ENCODE assay signal across 8 cellular contexts in the genomic region with DNA sequence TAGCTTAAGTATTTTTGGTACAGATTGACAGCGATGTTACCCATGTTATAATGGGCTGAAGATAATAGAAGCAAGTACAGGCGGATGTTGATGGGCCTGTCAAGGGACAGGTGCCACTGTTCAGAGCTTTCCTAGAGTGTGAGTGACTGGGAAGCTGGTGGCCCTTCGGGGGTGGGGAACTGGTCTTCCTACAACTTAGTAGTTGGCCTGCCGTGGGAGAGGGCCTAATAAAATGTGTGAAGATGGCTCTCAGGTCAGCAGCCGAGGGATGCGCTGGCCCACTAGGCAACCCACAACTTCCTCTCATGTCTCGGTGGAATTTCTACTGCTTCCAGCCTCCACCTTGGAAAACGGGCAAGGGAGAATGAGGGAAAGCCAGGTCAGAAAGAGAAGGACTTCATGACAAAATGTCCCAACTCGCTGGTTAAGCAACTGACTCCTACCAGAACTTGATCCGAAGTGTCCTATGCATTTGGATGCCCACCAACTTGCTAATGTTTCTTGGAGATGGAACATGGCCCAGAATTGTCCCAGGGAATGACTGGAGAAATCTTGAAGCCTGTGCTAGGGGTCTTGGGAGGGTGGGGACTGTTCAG. TPM values are rescaled to one million over a fixed set of nuclear protein-coding genes. Genes with fewer than 3 reads are reported as not detected.
DNase-seq lines count a peak whose midpoint lies in the region; ATAC-seq and TF ChIP-seq lines count a peak whose summit lies in the region.

No MANE protein-coding gene starts in this region.

- POLR2A ChIA-PET in activated naive CD8-positive, alpha-beta T cell treated with anti-CD3 and anti-CD28 coated beads, Interleukin-2, amount 10 ng/mL, durations not matched to agents 7 days and 5 days (lab: Charles Lee) = interaction anchor here (0.7 to 2.7 kb wide), 6 partner anchors 9 to 93 kb away, joined by 3 to 18 read pairs (median 10); partner anchors contain the start of gene HLTF
- POLR2A ChIA-PET in RWPE1 (lab: Yijun Ruan, JAX; ENCODE audit: low non-redundant PET) = interaction anchor here (1.0 kb wide), 1 partner anchor 10 kb away, joined by 5 read pairs; no protein-coding TSS in a partner anchor

- no peak for DNase-seq in activated naive CD4-positive, alpha-beta T cell treated with anti-CD3 and anti-CD28 coated beads, Interleukin-2, amount 10 ng/mL, durations not matched to agents 7 days and 5 days
- DNase-seq in activated naive CD4-positive, alpha-beta T cell (lab: John Stamatoyannopoulos, UW) = no peak
- no peak for DNase-seq in activated naive CD8-positive, alpha-beta T cell treated with anti-CD3 and anti-CD28 coated beads, Interleukin-2, amount 10 ng/mL, durations not matched to agents 7 days and 5 days
- no peak for DNase-seq in lower lobe of right lung
- DNase-seq in type B pancreatic cell (ENCODE audit: extremely low spot score, unreplicated experiment) = no peak
- DNase-seq in RWPE1 (ENCODE audit: low spot score) = no peak
- DNase-seq in ACHN = no peak

- peak overlapping the region; percentile 92 for H3K4me3 ChIP-seq in lower lobe of right lung

- peak overlapping the region; percentile 75 for H3K4me3 Mint-ChIP-seq in activated naive CD4-positive, alpha-beta T cell treated with anti-CD3 and anti-CD28 coated beads, Interleukin-2, amount 10 ng/mL, durations not matched to agents 7 days and 5 days
- H3K4me3 Mint-ChIP-seq in activated naive CD8-positive, alpha-beta T cell treated with anti-CD3 and anti-CD28 coated beads, Interleukin-2, amount 10 ng/mL, durations not matched to agents 7 days and 5 days = peak overlapping the region; percentile 83
- peak overlapping the region; percentile 85 for H3K4me3 Mint-ChIP-seq in type B pancreatic cell

- TF ChIP-seq CTCF in lower lobe of right lung (IDR thresholded peaks at IDR 0.05) (no peak), type B pancreatic cell (conservative IDR thresholded peaks at IDR 0.05) (no peak), RWPE1 (conservative IDR thresholded peaks at IDR 0.05; ENCODE audit: low read depth) (no peak)

- H3K4me1 ChIP-seq in lower lobe of right lung = peaks cover 20% of the 10 kb centered on the region

- H3K27me3 Mint-ChIP-seq in activated naive CD4-positive, alpha-beta T cell treated with anti-CD3 and anti-CD28 coated beads, Interleukin-2, amount 10 ng/mL, durations not matched to agents 7 days and 5 days = no peaks in the 10 kb centered on the region
- H3K27me3 Mint-ChIP-seq in activated naive CD8-positive, alpha-beta T cell treated with anti-CD3 and anti-CD28 coated beads, Interleukin-2, amount 10 ng/mL, durations not matched to agents 7 days and 5 days = no peaks in the 10 kb centered on the region
- H3K27me3 Mint-ChIP-seq in type B pancreatic cell = peaks cover 6% of the 10 kb centered on the region

- H3K36me3 ChIP-seq in lower lobe of right lung = peaks cover 30% of the 10 kb centered on the region

- H3K9me3 Mint-ChIP-seq in activated naive CD4-positive, alpha-beta T cell treated with anti-CD3 and anti-CD28 coated beads, Interleukin-2, amount 10 ng/mL, durations not matched to agents 7 days and 5 days = no peaks in the 10 kb centered on the region
- no peaks in the 10 kb centered on the region for H3K9me3 Mint-ChIP-seq in activated naive CD8-positive, alpha-beta T cell treated with anti-CD3 and anti-CD28 coated beads, Interleukin-2, amount 10 ng/mL, durations not matched to agents 7 days and 5 days
- no peaks in the 10 kb centered on the region for H3K9me3 Mint-ChIP-seq in type B pancreatic cell

- H3K27ac ChIP-seq in lower lobe of right lung (peak overlapping the region; percentile 98), RWPE1 (no peak overlapping the region)

- CTCF ChIA-PET in activated naive CD4-positive, alpha-beta T cell treated with anti-CD3 and anti-CD28 coated beads, Interleukin-2, amount 10 ng/mL, durations not matched to agents 7 days and 5 days (lab: Charles Lee) = no interaction called here
- CTCF ChIA-PET in RWPE1 (lab: Yijun Ruan, JAX) = interaction anchor here (1.1 kb wide), 1 partner anchor 37 kb away, joined by 3 read pairs; no protein-coding TSS in a partner anchor

- in situ Hi-C loops in ACHN (cut with HindIII; ENCODE audit: low pct_ligation_motif_present, low pct_unique_long_range_greater_than_20kb, low sequenced_read_pairs) = no loop called here

- no peaks in the 10 kb centered on the region for H3K9me3 ChIP-seq in lower lobe of right lung

- H3K36me3 Mint-ChIP-seq in activated naive CD4-positive, alpha-beta T cell treated with anti-CD3 and anti-CD28 coated beads, Interleukin-2, amount 10 ng/mL, durations not matched to agents 7 days and 5 days = peaks cover 18% of the 10 kb centered on the region
- H3K36me3 Mint-ChIP-seq in activated naive CD8-positive, alpha-beta T cell treated with anti-CD3 and anti-CD28 coated beads, Interleukin-2, amount 10 ng/mL, durations not matched to agents 7 days and 5 days = peaks cover 33% of the 10 kb centered on the region
- H3K36me3 Mint-ChIP-seq in type B pancreatic cell = peaks cover 17% of the 10 kb centered on the region

- intact Hi-C loops in lower lobe of right lung (cut with DNase I) = no loop called here

- H3K27me3 ChIP-seq in lower lobe of right lung (ENCODE audit: low read depth) = no peaks in the 10 kb centered on the region

- peak overlapping the region; percentile 55 for H3K27ac Mint-ChIP-seq in activated naive CD4-positive, alpha-beta T cell treated with anti-CD3 and anti-CD28 coated beads, Interleukin-2, amount 10 ng/mL, durations not matched to agents 7 days and 5 days
- H3K27ac Mint-ChIP-seq in activated naive CD8-positive, alpha-beta T cell treated with anti-CD3 and anti-CD28 coated beads, Interleukin-2, amount 10 ng/mL, durations not matched to agents 7 days and 5 days = peak overlapping the region; percentile 69
- H3K27ac Mint-ChIP-seq in type B pancreatic cell = peak overlapping the region; percentile 65

- peaks cover 24% of the 10 kb centered on the region for H3K4me1 Mint-ChIP-seq in activated naive CD4-positive, alpha-beta T cell treated with anti-CD3 and anti-CD28 coated beads, Interleukin-2, amount 10 ng/mL, durations not matched to agents 7 days and 5 days
- H3K4me1 Mint-ChIP-seq in activated naive CD8-positive, alpha-beta T cell treated with anti-CD3 and anti-CD28 coated beads, Interleukin-2, amount 10 ng/mL, durations not matched to agents 7 days and 5 days = peaks cover 27% of the 10 kb centered on the region
- H3K4me1 Mint-ChIP-seq in type B pancreatic cell (ENCODE audit: unreplicated experiment) = peaks cover 11% of the 10 kb centered on the region

- no peak for ATAC-seq in activated naive CD8-positive, alpha-beta T cell treated with anti-CD3 and anti-CD28 coated beads, Interleukin-2, amount 10 ng/mL, durations not matched to agents 7 days and 5 days (ENCODE audit: low read depth)
- ATAC-seq in lower lobe of right lung (no peak), GM21786 (IDR thresholded peaks at IDR 0.05; ENCODE audit: unreplicated experiment) (no peak)

RNA-seq across cellular contexts. Expression of gene GYG1, which starts 1.4 kb away (rescaled TPM):
- total RNA-seq in activated naive CD8-positive, alpha-beta T cell treated with anti-CD3 and anti-CD28 coated beads, Interleukin-2, amount 10 ng/mL, durations not matched to agents 7 days and 5 days = 10 to 100 TPM; 48.6 to 49.3 TPM
- 51.3 TPM for total RNA-seq in lower lobe of right lung
- 33.1 and 46.8 TPM in 2 replicates for total RNA-seq in type B pancreatic cell (ENCODE audit: low replicate concordance)
